25 cellular contexts compared by ENCODE assay signal in genomic region chr1:29282135-29282923, GRCh38. TPM values are rescaled to one million over a fixed set of nuclear protein-coding genes. Genes with fewer than 3 reads are reported as not detected.
A peak's percentile ranks its signal among the peaks of the same experiment; 100 is the strongest.
DNase-seq lines count a peak whose midpoint lies in the region; ATAC-seq, FAIRE-seq and TF ChIP-seq lines count a peak whose summit lies in the region.
"Had no signal": no experiment of that assay in that cellular context is flagged by ENCODE, and none has a peak within 500 bp of the region (broad histone marks: within the 10 kb centered on the region; RNA-seq: fewer than 3 reads in every experiment).

No MANE protein-coding gene starts in this region.

- POLR2A ChIA-PET in H1 (lab: Charles Lee; ENCODE audit: partially characterized antibody): interaction anchor here (1.1 to 1.5 kb wide), 4 partner anchors 11 to 32 kb away, joined by 3 to 6 read pairs (median 5); no protein-coding TSS in a partner anchor
- POLR2A ChIA-PET in CD8-positive, alpha-beta T cell (lab: Charles Lee): no interaction called here

- H3K27ac Mint-ChIP-seq in neural progenitor cell: no peak overlapping the region
- H3K27ac Mint-ChIP-seq in CD8-positive, alpha-beta T cell: no peak overlapping the region
- H3K27ac Mint-ChIP-seq: activated CD4-positive, alpha-beta memory T cell treated with anti-CD3 and anti-CD28 coated beads, Interleukin-2, amount 10 ng/mL, durations not matched to agents 7 days and 5 days; activated naive CD8-positive, alpha-beta T cell treated with anti-CD3 and anti-CD28 coated beads, Interleukin-2, amount 50 U/mL, for 24 hours; IgD-negative memory B cell had no signal

- peaks cover 2% of the 10 kb centered on the region for H3K36me3 Mint-ChIP-seq in neural progenitor cell
- H3K36me3 Mint-ChIP-seq in CD8-positive, alpha-beta T cell: no peaks in the 10 kb centered on the region
- H3K36me3 Mint-ChIP-seq: IgD-negative memory B cell had no signal

- H3K4me3 ChIP-seq in H1 (ENCODE audit: extremely low read depth in 1 of 4, insufficient read depth in 2 of 4, low read depth in 3 of 4, low read length in 4 of 4) (no peak overlapping the region), neural progenitor cell (peak overlapping the region; percentile 20)
- H3K4me3 ChIP-seq in CD8-positive, alpha-beta T cell (ENCODE audit: low read depth, low read length): no peak overlapping the region
- H3K4me3 ChIP-seq: PC-9, sigmoid colon had no signal

- H3K9ac ChIP-seq in ES-I3 (ENCODE audit: low read depth, low read length) (0 out of 2 replicates have a peak overlapping the region, but pooled peaks have one; percentile 8), H1 (replicated peaks in 1 of 4; ENCODE audit: extremely low read depth in 1 of 4, low read depth in 3 of 4, low read length in 3 of 4) (no peak overlapping the region), neural progenitor cell (no peak overlapping the region)

- peak; percentile 96 for DNase-seq in NCI-H82 (lab: John Stamatoyannopoulos, UW)
- no peak for DNase-seq in H1 (ENCODE audit: low read depth in 1 of 2, low spot score in 2 of 2)
- DNase-seq in neural progenitor cell (ENCODE audit: low spot score): no peak
- DNase-seq in CD8-positive, alpha-beta T cell: no peak
- no peak for DNase-seq in inferior parietal cortex (ENCODE audit: extremely low spot score)
- DNase-seq: activated CD4-positive, CD25-positive, alpha-beta regulatory T cell treated with anti-CD3 and anti-CD28 coated beads, Interleukin-2, amount 50 U/mL, for 72 hours; effector memory CD8-positive, alpha-beta T cell; GF-D8; GOT3; left ventricle myocardium superior; NCI-H1092 treated with DMSO at 0.1 percent for 48 hours; NCI-H2029; NCI-H2227 treated with DMSO at 0.1 percent for 48 hours; NCI-H748 treated with DMSO at 0.1 percent for 48 hours; SHP77 had no signal

- H3K4me1 ChIP-seq in ES-I3 (ENCODE audit: insufficient read depth, low read length) (peaks cover 9% of the 10 kb centered on the region), H1 (replicated peaks in 1 of 4; ENCODE audit: control insufficient read depth in 3 of 4, insufficient read depth in 4 of 4, low read length in 3 of 4) (peaks cover 0 to 16% (median 12%) of the 10 kb centered on the region in 4 experiments; a peak in 6 of 7 replicates), neural progenitor cell (peaks cover 17% of the 10 kb centered on the region)
- no peaks in the 10 kb centered on the region for H3K4me1 ChIP-seq in CD8-positive, alpha-beta T cell (ENCODE audit: insufficient read depth, low read length)

- H2BK20ac ChIP-seq in H1 (ENCODE audit: low read length): peak overlapping the region; percentile 77; the same call in 1 of the 2 replicates

- TF ChIP-seq EP300 in H1 (IDR thresholded peaks at IDR 0.05; ENCODE audit: borderline replicate concordance in 1 of 2, low read depth in 2 of 2, low read length in 2 of 2): no peak

- no peaks in the 10 kb centered on the region for H4K20me1 ChIP-seq in H1 (replicated peaks in 1 of 2; ENCODE audit: control insufficient read depth in 1 of 2, insufficient read depth in 2 of 2, low read length in 2 of 2)
- no peaks in the 10 kb centered on the region for H4K20me1 ChIP-seq in neural progenitor cell (ENCODE audit: low read depth)

- no peak overlapping the region for H3K14ac ChIP-seq in H1 (ENCODE audit: insufficient read length)

- TF ChIP-seq CTCF in H1 (IDR thresholded peaks at IDR 0.05; ENCODE audit: control extremely low read depth in 1 of 3, insufficient read depth in 1 of 3, low read depth in 1 of 3, low read length in 3 of 3): no peak
- TF ChIP-seq CTCF in neural progenitor cell (IDR thresholded peaks at IDR 0.05): no peak
- no peak for TF ChIP-seq CTCF in CD8-positive, alpha-beta T cell (IDR thresholded peaks at IDR 0.05)

- FAIRE-seq in H1 (lab: Jason Lieb, UNC): no peak
- FAIRE-seq: colon had no signal

- H3F3A ChIP-seq in neural progenitor cell (ENCODE audit: low read depth): peaks cover 23% of the 10 kb centered on the region

- no peak overlapping the region for H4K91ac ChIP-seq in H1 (replicated peaks; ENCODE audit: insufficient read length, low read length)

- H3K36me3 ChIP-seq in ES-I3 (ENCODE audit: insufficient read depth, low read length): peaks cover 8% of the 10 kb centered on the region
- H3K36me3 ChIP-seq in H1 (ENCODE audit: control insufficient read depth in 2 of 4, insufficient read depth in 4 of 4, low read length in 3 of 4): peaks cover 0 to 3% (median 0%) of the 10 kb centered on the region in 4 experiments; a peak in 1 of 8 replicates
- H3K36me3 ChIP-seq in neural progenitor cell: no peaks in the 10 kb centered on the region
- no peaks in the 10 kb centered on the region for H3K36me3 ChIP-seq in CD8-positive, alpha-beta T cell (ENCODE audit: insufficient read depth, low read length)

- no peak for ATAC-seq in CD8-positive, alpha-beta T cell
- no peak for ATAC-seq in HG02588 (IDR thresholded peaks at IDR 0.05; ENCODE audit: unreplicated experiment)

- H4K8ac ChIP-seq in H1 (ENCODE audit: extremely low read depth, insufficient read depth, low read length): peak overlapping the region; percentile 64

- H3K9me3 Mint-ChIP-seq in neural progenitor cell: no peaks in the 10 kb centered on the region
- no peaks in the 10 kb centered on the region for H3K9me3 Mint-ChIP-seq in CD8-positive, alpha-beta T cell
- H3K9me3 Mint-ChIP-seq: activated CD4-positive, alpha-beta memory T cell treated with anti-CD3 and anti-CD28 coated beads, Interleukin-2, amount 10 ng/mL, durations not matched to agents 7 days and 5 days; activated naive CD8-positive, alpha-beta T cell treated with anti-CD3 and anti-CD28 coated beads, Interleukin-2, amount 50 U/mL, for 24 hours; effector memory CD8-positive, alpha-beta T cell had no signal

- H2BK5ac ChIP-seq in H1 (ENCODE audit: low read depth, low read length): peak overlapping the region; percentile 38

- H3K4me3 Mint-ChIP-seq in neural progenitor cell: no peak overlapping the region
- no peak overlapping the region for H3K4me3 Mint-ChIP-seq in CD8-positive, alpha-beta T cell
- H3K4me3 Mint-ChIP-seq: activated CD4-positive, alpha-beta memory T cell treated with anti-CD3 and anti-CD28 coated beads, Interleukin-2, amount 10 ng/mL, durations not matched to agents 7 days and 5 days; activated naive CD8-positive, alpha-beta T cell treated with anti-CD3 and anti-CD28 coated beads, Interleukin-2, amount 50 U/mL, for 24 hours had no signal

- peak overlapping the region; percentile 48 for H2BK15ac ChIP-seq in H1 (ENCODE audit: low read length)

- no peak overlapping the region for H3K23ac ChIP-seq in H1 (ENCODE audit: insufficient read length)

- H3K27me3 Mint-ChIP-seq in neural progenitor cell (ENCODE audit: insufficient read depth, low read depth): peaks cover 7% of the 10 kb centered on the region
- peaks cover 2% of the 10 kb centered on the region for H3K27me3 Mint-ChIP-seq in CD8-positive, alpha-beta T cell (ENCODE audit: low read depth)
- H3K27me3 Mint-ChIP-seq: activated CD4-positive, alpha-beta memory T cell treated with anti-CD3 and anti-CD28 coated beads, Interleukin-2, amount 10 ng/mL, durations not matched to agents 7 days and 5 days had no signal

- peaks cover 4% of the 10 kb centered on the region; the same call in 1 of the 2 replicates for H3K79me1 ChIP-seq in H1 (ENCODE audit: low read depth, low read length)

- H3K27ac ChIP-seq in H1 (ENCODE audit: low read depth, low read length) (no peak overlapping the region), neural progenitor cell (no peak overlapping the region)
- H3K27ac ChIP-seq in CD8-positive, alpha-beta T cell (ENCODE audit: low read depth, low read length): no peak overlapping the region
- H3K27ac ChIP-seq: foreskin keratinocyte, PC-9, sigmoid colon had no signal

- no peak for TF ChIP-seq POLR2A in H1 (IDR thresholded peaks at IDR 0.05; ENCODE audit: control extremely low read depth in 1 of 2, low read depth in 2 of 2, low read length in 2 of 2)

- H3K18ac ChIP-seq in H1 (ENCODE audit: extremely low read depth, low read length): peak overlapping the region; percentile 25; the same call in 1 of the 2 replicates

- H3K4me2 ChIP-seq in H1 (ENCODE audit: insufficient read depth in 1 of 2, low read depth in 2 of 2, low read length in 2 of 2): peak overlapping the region; percentile 41 to 77
- H3K4me2 ChIP-seq in neural progenitor cell: peak overlapping the region; percentile 61
- H3K4me2 ChIP-seq: PC-9 had no signal

- CTCF ChIA-PET in H1 (lab: Charles Lee; ENCODE audit: partially characterized antibody): interaction anchor here (0.6 to 2.0 kb wide), 6 partner anchors 9 to 99 kb away, joined by 4 to 5 read pairs (median 4); no protein-coding TSS in a partner anchor
- CTCF ChIA-PET in CD8-positive, alpha-beta T cell (lab: Charles Lee): no interaction called here

- H3K9me3 ChIP-seq in ES-I3 (ENCODE audit: control insufficient read depth, insufficient read depth, low read length) (no peaks in the 10 kb centered on the region), H1 (ENCODE audit: insufficient read depth in 2 of 2, low read depth in 1 of 2, low read length in 1 of 2) (no peaks in the 10 kb centered on the region), neural progenitor cell (ENCODE audit: low read depth) (no peaks in the 10 kb centered on the region)
- H3K9me3 ChIP-seq in CD8-positive, alpha-beta T cell (ENCODE audit: low read length): no peaks in the 10 kb centered on the region
- H3K9me3 ChIP-seq: sigmoid colon, tibial nerve had no signal

- no peak overlapping the region for H3K4ac ChIP-seq in H1 (replicated peaks; ENCODE audit: insufficient read length, low read depth, low read length)

- H2BK120ac ChIP-seq in H1 (replicated peaks; ENCODE audit: low read depth, low read length): no peak overlapping the region

- no peak for TF ChIP-seq RAD21 in H1 (IDR thresholded peaks at IDR 0.05 in 1 of 2, conservative IDR thresholded peaks at IDR 0.05 in 1 of 2; ENCODE audit: low read depth in 2 of 2, low read length in 2 of 2)

- peaks cover 4% of the 10 kb centered on the region for H3K23me2 ChIP-seq in H1 (ENCODE audit: low read depth, low read length)

- 92% methylated on average over 16 of the region's 19 CpGs; no CpG with 5 or more reads in 1 of the 2 experiments for WGBS in H1 (ENCODE audit: extremely low coverage in 1 of 2, insufficient coverage in 1 of 2, insufficient read length in 1 of 2, insufficient replicate concordance in 2 of 2, low coverage in 1 of 2, low lambda C conversion rate in 2 of 2, missing lambda C conversion rate in 1 of 2), 2 experiments

- no peaks in the 10 kb centered on the region for H3K27me3 ChIP-seq in H1 (replicated peaks in 1 of 4; ENCODE audit: control insufficient read depth in 3 of 4, extremely low read depth in 1 of 4, insufficient read depth in 3 of 4, low read length in 3 of 4)
- H3K27me3 ChIP-seq in neural progenitor cell: no peaks in the 10 kb centered on the region
- no peaks in the 10 kb centered on the region for H3K27me3 ChIP-seq in CD8-positive, alpha-beta T cell (ENCODE audit: insufficient read depth, low read length)
- H3K27me3 ChIP-seq: foreskin keratinocyte, sigmoid colon, tibial nerve had no signal

- peak overlapping the region; percentile 77 for H4K5ac ChIP-seq in H1 (ENCODE audit: insufficient read length, low read depth, low read length)

- H2AFZ ChIP-seq in H1 (ENCODE audit: low read length) (no peak overlapping the region), neural progenitor cell (replicated peaks) (no peak overlapping the region)
- H2AFZ ChIP-seq: PC-9 had no signal

- 0 out of 2 replicates have a peak overlapping the region, but pooled peaks have one; percentile 1 for H2AK5ac ChIP-seq in H1 (ENCODE audit: low read depth, low read length)

- peak overlapping the region; percentile 69; the same call in 1 of the 2 replicates for H2BK12ac ChIP-seq in H1 (ENCODE audit: low read depth, low read length)

- H3K79me2 ChIP-seq in H1 (ENCODE audit: control insufficient read depth in 1 of 2, insufficient read depth in 2 of 2, low read length in 2 of 2) (no peaks in the 10 kb centered on the region), neural progenitor cell (ENCODE audit: low read depth) (no peaks in the 10 kb centered on the region)

- no peak overlapping the region for H3K56ac ChIP-seq in H1 (replicated peaks; ENCODE audit: insufficient read length, low read depth, low read length)

- intact Hi-C loops in CD8-positive, alpha-beta T cell (cut with DNase I, micrococcal nuclease): no loop called here

- H3K4me1 Mint-ChIP-seq in neural progenitor cell: peaks cover 33% of the 10 kb centered on the region
- peaks cover 4% of the 10 kb centered on the region for H3K4me1 Mint-ChIP-seq in CD8-positive, alpha-beta T cell (ENCODE audit: low read depth)

RNA-seq across cellular contexts. Expression of gene PTPRU, which starts 46.0 kb away (rescaled TPM):
- total RNA-seq in H1 (2021; fragmentation: NEBNext Ultra II Directional; extraction: Animal tissue kit (Norgen Biotek cat#: 25700)): 41.8 and 55.3 TPM in 2 replicates
- polyA plus RNA-seq in H1 (2011; rRNA removed): 33.8 and 57.0 TPM in 2 replicates
- polyA plus RNA-seq in H1 (2011; cell fraction: cytosol; rRNA removed): 41.3 TPM
- 84.9 TPM for polyA plus RNA-seq in H1 (2011; cell fraction: nucleus; rRNA removed)
- 23.1 to 40.3 TPM (median 37.9 TPM) in 4 replicates for polyA plus RNA-seq in H1 (2012, experiment 1 of 2)
- 38.4 TPM for polyA plus RNA-seq in H1 (2012, experiment 2 of 2)
- 29.7 TPM for polyA plus RNA-seq in H1 (2013, experiment 1 of 2)
- polyA plus RNA-seq in H1 (2013, experiment 2 of 2): 33.1 TPM
- 39.2 and 41.2 TPM in 2 replicates for polyA minus RNA-seq in H1 (2011; rRNA and poly(A)+ RNA removed)
- 79.9 TPM for polyA minus RNA-seq in H1 (2011; cell fraction: cytosol; rRNA and poly(A)+ RNA removed)
- 57.9 TPM for polyA minus RNA-seq in H1 (2011; cell fraction: nucleus; rRNA and poly(A)+ RNA removed)
- total RNA-seq in neural progenitor cell (ENCODE audit: low replicate concordance): 29.5 and 68.9 TPM in 2 replicates
- under 1 TPM in 1 of 2 experiments, not detected in 1; 0.25 TPM for total RNA-seq in CD8-positive, alpha-beta T cell
- polyA plus RNA-seq: IgD-negative memory B cell had no signal

RNA-seq across cellular contexts. Expression of gene MECR, which starts 51.6 kb away (rescaled TPM):
- total RNA-seq in H1 (2021; fragmentation: NEBNext Ultra II Directional; extraction: Animal tissue kit (Norgen Biotek cat#: 25700)): 24.4 and 26.5 TPM in 2 replicates
- 24.2 and 28.2 TPM in 2 replicates for polyA plus RNA-seq in H1 (2011; rRNA removed)
- polyA plus RNA-seq in H1 (2011; cell fraction: cytosol; rRNA removed): 31.6 TPM
- 39.5 TPM for polyA plus RNA-seq in H1 (2011; cell fraction: nucleus; rRNA removed)
- polyA plus RNA-seq in H1 (2012, experiment 1 of 2): 18.0 to 37.4 TPM (median 33.6 TPM) in 4 replicates
- polyA plus RNA-seq in H1 (2012, experiment 2 of 2): 33.1 TPM
- 25.0 TPM for polyA plus RNA-seq in H1 (2013, experiment 1 of 2)
- 25.4 TPM for polyA plus RNA-seq in H1 (2013, experiment 2 of 2)
- 23.2 and 34.1 TPM in 2 replicates for polyA minus RNA-seq in H1 (2011; rRNA and poly(A)+ RNA removed)
- 14.5 TPM for polyA minus RNA-seq in H1 (2011; cell fraction: cytosol; rRNA and poly(A)+ RNA removed)
- polyA minus RNA-seq in H1 (2011; cell fraction: nucleus; rRNA and poly(A)+ RNA removed): 27.7 TPM
- total RNA-seq in neural progenitor cell (ENCODE audit: low replicate concordance): 11.7 and 22.0 TPM in 2 replicates
- total RNA-seq in CD8-positive, alpha-beta T cell: 1 to 10 TPM; 5.5 to 8.0 TPM

Comparison
In these comparisons a context has a peak if more than half of its experiments do, and no peak if none do; other contexts are left out.
1. RNA of gene PTPRU, which starts 46.0 kb away (total RNA-seq): 41.8 to 55.3 TPM in H1 and 29.5 to 68.9 TPM in neural progenitor cell; 0.25 TPM in CD8-positive, alpha-beta T cell; every median in the first group is over 10 times any median in the second.